Comparison of ENCODE assay signal across 20 cellular contexts in the genomic region with DNA sequence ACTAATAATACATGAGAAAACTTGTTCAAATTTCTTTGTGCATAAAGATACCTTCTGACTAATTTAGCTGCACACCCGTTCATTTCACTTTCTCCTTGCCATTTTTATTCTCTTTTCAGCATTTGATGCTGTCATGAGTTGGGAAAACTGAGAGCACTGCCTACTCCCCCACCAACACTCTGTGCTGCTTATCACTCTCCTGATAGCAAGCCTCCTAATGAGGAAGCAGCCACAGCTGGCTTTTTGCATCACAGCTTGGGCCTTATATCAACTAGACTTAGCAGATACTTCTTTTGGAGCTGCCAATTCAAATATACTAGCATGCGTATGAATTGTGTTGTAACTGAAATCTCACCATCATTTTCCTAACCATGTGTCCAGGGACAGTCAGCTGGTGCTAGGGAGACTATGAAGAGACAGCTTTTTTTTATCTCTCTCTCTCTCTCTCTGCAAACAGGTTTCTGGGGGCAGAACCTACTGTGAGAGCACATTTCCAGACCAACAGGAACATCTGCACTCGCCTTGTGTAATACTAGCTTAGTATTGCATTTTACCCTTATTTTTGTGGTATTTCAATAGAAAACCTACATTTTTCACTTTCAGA.
"Had no signal": no experiment of that assay in that cellular context is flagged by ENCODE, and none has a peak within 500 bp of the region (broad histone marks: within the 10 kb centered on the region; RNA-seq: fewer than 3 reads in every experiment).

No MANE protein-coding gene starts in this region.

- H3K9ac ChIP-seq: parathyroid adenoma had no signal

- H3K9me3 ChIP-seq: breast epithelium, colonic mucosa, gastroesophageal sphincter, neutrophil, thoracic aorta, vagina had no signal

- H3K27ac ChIP-seq: breast epithelium, colonic mucosa, epithelial cell of prostate, gastroesophageal sphincter, neutrophil, parathyroid adenoma, sigmoid colon, thoracic aorta, vagina had no signal

- ATAC-seq: gastroesophageal sphincter; stimulated activated naive B cell treated with anti-CD40 and anti-IgM and Interleukin-4, amounts not matched to agents 10 μg/mL and 1 μg/mL and 100 μg/mL, for 72 hours; T-cell had no signal

- H3K4me2 ChIP-seq: smooth muscle cell had no signal

- H2AFZ ChIP-seq: parathyroid adenoma had no signal

- H3K4me1 ChIP-seq: breast epithelium, colonic mucosa, gastroesophageal sphincter, parathyroid adenoma, sigmoid colon, vagina had no signal

- H3K36me3 ChIP-seq: breast epithelium, colonic mucosa, gastroesophageal sphincter, neutrophil, sigmoid colon, thoracic aorta, vagina had no signal

- H3K4me3 ChIP-seq: breast epithelium, colonic mucosa, gastroesophageal sphincter, sigmoid colon, smooth muscle cell, thoracic aorta, vagina had no signal

- H3K79me2 ChIP-seq: parathyroid adenoma had no signal

- H3K27me3 ChIP-seq: breast epithelium, colonic mucosa, gastroesophageal sphincter, neutrophil, sigmoid colon, vagina had no signal

- DNase-seq: activated CD4-positive, alpha-beta memory T cell treated with anti-CD3 and anti-CD28 coated beads for 36 hours; activated CD4-positive, alpha-beta T cell treated with anti-CD3 and anti-CD28 coated beads for 48 hours; activated naive CD4-positive, alpha-beta T cell treated with Interleukin-2 at 50 U/mL for 16 hours; activated naive CD8-positive, alpha-beta T cell treated with anti-CD3 and anti-CD28 coated beads for 36 hours; activated T-cell treated with anti-CD3 and anti-CD28 coated beads, Interleukin-2, amount 50 U/mL, for 48 hours; colonic mucosa; kidney glomerular epithelial cell; sigmoid colon; stimulated activated CD4-positive, alpha-beta T cell treated with anti-CD3 and anti-CD28 coated beads, Interleukin-15, amount 100 ng/mL, for 24 hours; stimulated activated CD8-positive, alpha-beta memory T cell treated with anti-CD3 and anti-CD28 coated beads, Interleukin-4, amount 100 ng/mL, for 48 hours; stimulated activated naive B cell treated with anti-CD40 and anti-IgM and Interleukin-4, amounts not matched to agents 10 μg/mL and 1 μg/mL and 100 μg/mL, for 72 hours; T-cell had no signal
